ENCODE assay signal across 9 cellular contexts in the genomic region with DNA sequence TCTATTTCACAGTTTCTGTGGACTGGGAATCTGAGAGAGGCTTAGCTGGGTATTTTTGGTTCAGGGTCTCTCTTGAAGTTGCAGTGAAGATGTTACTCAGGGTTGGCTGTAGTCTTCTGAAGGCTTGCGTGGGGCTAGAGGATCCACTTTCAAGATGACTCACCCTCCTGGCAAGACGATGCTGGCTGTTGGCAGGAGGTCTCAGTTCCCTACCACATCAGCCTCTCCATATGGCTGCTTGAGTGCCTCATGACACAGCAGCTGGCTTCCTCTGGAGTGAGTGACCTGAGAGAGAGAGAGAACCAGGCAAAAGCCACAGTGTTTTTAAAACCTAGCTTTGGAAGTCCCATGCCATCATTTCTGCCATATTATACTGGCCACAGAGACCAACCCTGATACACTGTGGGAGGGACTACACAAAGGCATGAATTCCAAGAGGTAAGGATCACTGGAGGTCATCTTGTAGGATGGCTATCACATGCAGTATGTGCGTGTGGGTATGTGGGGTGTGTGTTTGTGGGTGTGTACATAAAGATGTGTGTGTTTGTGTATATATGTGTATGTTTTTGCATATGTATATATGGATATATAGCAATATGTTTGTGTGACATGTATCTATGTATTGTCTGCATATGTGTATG. TPM values are rescaled to one million over a fixed set of nuclear protein-coding genes. Genes with fewer than 3 reads are reported as not detected.
DNase-seq lines count a peak whose midpoint lies in the region; ATAC-seq and TF ChIP-seq lines count a peak whose summit lies in the region.
"Had no signal": no experiment of that assay in that cellular context is flagged by ENCODE, and none has a peak within 500 bp of the region (broad histone marks: within the 10 kb centered on the region; RNA-seq: fewer than 3 reads in every experiment).

No MANE protein-coding gene starts in this region.

- no peak overlapping the region for H3K4me3 Mint-ChIP-seq in activated naive CD4-positive, alpha-beta T cell treated with anti-CD3 and anti-CD28 coated beads for 36 hours
- H3K4me3 Mint-ChIP-seq in CD8-positive, alpha-beta memory T cell = no peak overlapping the region
- H3K4me3 Mint-ChIP-seq: IgD-negative memory B cell had no signal

- no peak overlapping the region for H2AFZ ChIP-seq in hepatocyte

- H4K20me1 ChIP-seq in hepatocyte (ENCODE audit: insufficient read depth, poor library complexity, severe bottlenecking) = no peaks in the 10 kb centered on the region

- no peak for TF ChIP-seq CTCF in hepatocyte (IDR thresholded peaks at IDR 0.05; ENCODE audit: poor library complexity)

- peaks cover 13% of the 10 kb centered on the region for H3K27me3 Mint-ChIP-seq in activated naive CD4-positive, alpha-beta T cell treated with anti-CD3 and anti-CD28 coated beads for 36 hours (ENCODE audit: low read depth)
- H3K27me3 Mint-ChIP-seq in CD8-positive, alpha-beta memory T cell = peaks cover 12 to 24% of the 10 kb centered on the region in 2 donors

- no peaks in the 10 kb centered on the region for H3K9me3 Mint-ChIP-seq in activated naive CD4-positive, alpha-beta T cell treated with anti-CD3 and anti-CD28 coated beads for 36 hours
- H3K9me3 Mint-ChIP-seq in CD8-positive, alpha-beta memory T cell = no peaks in the 10 kb centered on the region
- H3K9me3 Mint-ChIP-seq: IgD-negative memory B cell had no signal

- H3K4me1 Mint-ChIP-seq in activated naive CD4-positive, alpha-beta T cell treated with anti-CD3 and anti-CD28 coated beads for 36 hours (ENCODE audit: low read depth) = peaks cover 3% of the 10 kb centered on the region
- peaks cover 0 to 4% (median 3%) of the 10 kb centered on the region in 3 donors for H3K4me1 Mint-ChIP-seq in CD8-positive, alpha-beta memory T cell
- H3K4me1 Mint-ChIP-seq: IgD-negative memory B cell had no signal

- H3K9me2 ChIP-seq in hepatocyte (replicated peaks; ENCODE audit: insufficient read depth) = no peaks in the 10 kb centered on the region

- POLR2A ChIA-PET in CD8-positive, alpha-beta memory T cell (lab: Charles Lee) = no interaction called here

- no peaks in the 10 kb centered on the region for H3K36me3 ChIP-seq in hepatocyte (replicated peaks; ENCODE audit: insufficient read depth, low read depth)
- no peaks in the 10 kb centered on the region for H3K36me3 ChIP-seq in CD8-positive, alpha-beta memory T cell (ENCODE audit: insufficient read depth, low read length)

- peaks cover 5% of the 10 kb centered on the region for H3K4me1 ChIP-seq in hepatocyte (ENCODE audit: insufficient read depth)
- no peaks in the 10 kb centered on the region for H3K4me1 ChIP-seq in CD8-positive, alpha-beta memory T cell (ENCODE audit: insufficient read depth, low read length)

- DNase-seq in DMS53 treated with DMSO at 0.1 percent for 48 hours (lab: John Stamatoyannopoulos, UW; ENCODE audit: unreplicated experiment) (peak; percentile 19), HK-2 (ENCODE audit: unreplicated experiment) (peak; percentile 56), T1000 (lab: John Stamatoyannopoulos, UW) (peak; percentile 45), hepatocyte (ENCODE audit: low spot score) (peak; percentile 39)
- DNase-seq in activated naive CD4-positive, alpha-beta T cell treated with anti-CD3 and anti-CD28 coated beads for 36 hours = no peak
- DNase-seq in CD8-positive, alpha-beta memory T cell = no peak

- no peak overlapping the region for H3K4me3 ChIP-seq in hepatocyte
- H3K4me3 ChIP-seq in CD8-positive, alpha-beta memory T cell (ENCODE audit: low read length) = no peak overlapping the region

- no peak overlapping the region for H3K4me2 ChIP-seq in hepatocyte

- CTCF ChIA-PET in activated naive CD4-positive, alpha-beta T cell treated with anti-CD3 and anti-CD28 coated beads for 36 hours (lab: Charles Lee) = interaction anchor here (0.9 to 1.1 kb wide), 2 partner anchors 17 to 243 kb away, joined by 3 read pairs; no protein-coding TSS in a partner anchor
- CTCF ChIA-PET in CD8-positive, alpha-beta memory T cell (lab: Charles Lee) = interaction anchor here (1.5 kb wide), 1 partner anchor 68 kb away, joined by 3 read pairs; no protein-coding TSS in a partner anchor

- no peak overlapping the region for H3K27ac ChIP-seq in hepatocyte
- no peak overlapping the region for H3K27ac ChIP-seq in CD8-positive, alpha-beta memory T cell (ENCODE audit: low read depth, low read length)

- H3K36me3 Mint-ChIP-seq in activated naive CD4-positive, alpha-beta T cell treated with anti-CD3 and anti-CD28 coated beads for 36 hours (ENCODE audit: low read depth) = peaks cover 1% of the 10 kb centered on the region
- peaks cover 4 to 10% (median 6%) of the 10 kb centered on the region in 3 donors for H3K36me3 Mint-ChIP-seq in CD8-positive, alpha-beta memory T cell

- WGBS in hepatocyte (ENCODE audit: low lambda C conversion rate, missing lambda C conversion rate) = 50% methylated on average over 3 of the region's 3 CpGs

- ATAC-seq in GM21515 (IDR thresholded peaks at IDR 0.05; ENCODE audit: unreplicated experiment) (peak; percentile 53), GM19035 (IDR thresholded peaks at IDR 0.05; ENCODE audit: unreplicated experiment) (no peak)

- no peaks in the 10 kb centered on the region for H3K9me3 ChIP-seq in hepatocyte (ENCODE audit: low read depth)
- H3K9me3 ChIP-seq in CD8-positive, alpha-beta memory T cell (ENCODE audit: low read length) = no peaks in the 10 kb centered on the region

- H3K27me3 ChIP-seq in hepatocyte = peaks cover 33% of the 10 kb centered on the region
- H3K27me3 ChIP-seq in CD8-positive, alpha-beta memory T cell (ENCODE audit: insufficient read depth, low read length, poor library complexity, severe bottlenecking) = no peaks in the 10 kb centered on the region

- no peak overlapping the region for H3K27ac Mint-ChIP-seq in activated naive CD4-positive, alpha-beta T cell treated with anti-CD3 and anti-CD28 coated beads for 36 hours
- no peak overlapping the region for H3K27ac Mint-ChIP-seq in CD8-positive, alpha-beta memory T cell
- H3K27ac Mint-ChIP-seq: IgD-negative memory B cell had no signal

- intact Hi-C loops in activated naive CD4-positive, alpha-beta T cell treated with anti-CD3 and anti-CD28 coated beads for 36 hours (cut with micrococcal nuclease) = no loop called here

- H3K79me2 ChIP-seq in hepatocyte = no peaks in the 10 kb centered on the region

RNA-seq across cellular contexts. Expression of a gene that starts 25.1 kb away (rescaled TPM):
- total RNA-seq in hepatocyte = 53.5 and 72.0 TPM in 2 replicates
- polyA plus RNA-seq in hepatocyte = 79.0 and 87.7 TPM in 2 replicates
- 10 to 100 TPM; 67.1 to 74.2 TPM for total RNA-seq in activated naive CD4-positive, alpha-beta T cell treated with anti-CD3 and anti-CD28 coated beads for 36 hours
- 100 to 1,000 TPM; 112 to 116 TPM for total RNA-seq in CD8-positive, alpha-beta memory T cell
- polyA plus RNA-seq in CD8-positive, alpha-beta memory T cell = 69.1 TPM

RNA-seq across cellular contexts. Expression of a gene that starts 30.1 kb away (rescaled TPM):
- not detected in 2 replicates for total RNA-seq in hepatocyte
- not detected in 2 replicates for polyA plus RNA-seq in hepatocyte
- total RNA-seq in activated naive CD4-positive, alpha-beta T cell treated with anti-CD3 and anti-CD28 coated beads for 36 hours = not detected
- not detected for total RNA-seq in CD8-positive, alpha-beta memory T cell
- not detected for polyA plus RNA-seq in CD8-positive, alpha-beta memory T cell
- polyA plus RNA-seq: IgD-negative memory B cell had no signal

RNA-seq across cellular contexts. Expression of a gene that starts 53.4 kb away (rescaled TPM):
- total RNA-seq in hepatocyte = 3.5 and 4.6 TPM in 2 replicates
- polyA plus RNA-seq in hepatocyte = 9.8 and 9.9 TPM in 2 replicates
- total RNA-seq in activated naive CD4-positive, alpha-beta T cell treated with anti-CD3 and anti-CD28 coated beads for 36 hours = not detected
- total RNA-seq in CD8-positive, alpha-beta memory T cell = under 1 TPM in 1 of 2 experiments, not detected in 1; 0.11 TPM
- polyA plus RNA-seq in CD8-positive, alpha-beta memory T cell = not detected
- polyA plus RNA-seq: IgD-negative memory B cell had no signal

RNA-seq across cellular contexts. Expression of a gene that starts 55.5 kb away (rescaled TPM):
- total RNA-seq in hepatocyte = 103 and 114 TPM in 2 replicates
- 58.5 and 60.9 TPM in 2 replicates for polyA plus RNA-seq in hepatocyte
- total RNA-seq in activated naive CD4-positive, alpha-beta T cell treated with anti-CD3 and anti-CD28 coated beads for 36 hours = not detected
- not detected for total RNA-seq in CD8-positive, alpha-beta memory T cell
- polyA plus RNA-seq in CD8-positive, alpha-beta memory T cell = not detected
- polyA plus RNA-seq: IgD-negative memory B cell had no signal

Comparison
In these comparisons a context has a peak if more than half of its experiments do, and no peak if none do; other contexts are left out.
1. DNase-seq: peak in DMS53 treated with DMSO at 0.1 percent for 48 hours (single experiment), HK-2 (single experiment), T1000 (single experiment) and hepatocyte (single experiment); none in activated naive CD4-positive, alpha-beta T cell treated with anti-CD3 and anti-CD28 coated beads for 36 hours (single experiment) and CD8-positive, alpha-beta memory T cell (0 of 5).